8 cellular contexts compared by ENCODE assay signal in the genomic region with DNA sequence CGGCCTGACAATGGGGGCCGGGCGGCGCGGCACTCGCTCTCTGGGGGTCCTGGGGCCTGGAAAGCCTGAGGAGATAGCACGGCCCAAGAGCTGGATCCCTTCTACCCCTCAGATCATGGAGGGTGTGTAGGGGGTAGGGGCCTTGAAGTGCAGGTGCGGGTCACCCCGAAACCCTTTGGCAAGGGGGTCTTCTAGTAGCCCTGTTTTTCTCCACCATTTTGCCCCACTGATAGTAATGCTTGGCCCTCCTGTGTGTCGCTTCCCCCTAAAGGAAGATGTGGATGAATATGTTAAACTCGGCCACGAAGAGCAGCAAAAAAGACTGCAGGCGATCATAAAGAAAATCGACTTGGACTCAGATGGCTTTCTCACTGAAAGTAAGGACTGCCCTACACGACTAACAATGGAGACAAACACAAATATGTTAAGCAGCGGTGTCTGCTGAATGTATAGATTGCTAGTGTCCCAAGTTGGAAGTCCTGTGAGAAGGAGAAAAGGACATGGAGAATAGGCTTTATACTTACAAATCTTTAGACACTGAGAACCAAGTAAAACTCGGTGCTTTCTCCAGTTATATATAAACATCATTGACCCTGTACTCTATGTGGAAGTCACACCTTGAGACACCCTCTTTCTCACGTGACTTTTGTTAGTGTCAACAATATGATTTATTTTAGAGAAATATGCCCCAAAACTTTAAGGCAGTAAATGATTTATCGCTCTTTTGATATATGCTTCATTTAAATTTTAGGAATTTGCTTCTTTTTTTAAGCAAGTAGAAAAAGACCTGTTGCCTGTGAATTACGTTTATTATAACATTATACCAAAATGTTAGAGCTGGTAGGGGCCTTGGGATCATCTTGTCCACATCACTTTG. TPM values are rescaled to one million over a fixed set of nuclear protein-coding genes. Genes with fewer than 3 reads are reported as not detected.
DNase-seq lines count a peak whose midpoint lies in the region; TF ChIP-seq lines count a peak whose summit lies in the region.

No MANE protein-coding gene starts in this region.

- H3K27me3 Mint-ChIP-seq in MCF 10A (ENCODE audit: insufficient read depth, unreplicated experiment), result no peaks in the 10 kb centered on the region

- peaks cover 10% of the 10 kb centered on the region for H3K4me1 Mint-ChIP-seq in MCF 10A (ENCODE audit: insufficient read depth, unreplicated experiment)

- intact Hi-C loops in MCF 10A (cut with micrococcal nuclease), result no loop called here

- POLR2A ChIA-PET in MCF 10A (lab: Yijun Ruan, JAX), result interaction anchor here (0.8 to 3.4 kb wide), 9 partner anchors 8 to 621 kb away, joined by 3 to 26 read pairs (median 4); a partner anchor contains a TSS

- no peaks in the 10 kb centered on the region for H3K9me3 Mint-ChIP-seq in MCF 10A (ENCODE audit: unreplicated experiment)

- CTCF ChIA-PET in MCF 10A (lab: Yijun Ruan, JAX), result interaction anchor here (0.5 to 1.3 kb wide), 3 partner anchors 9 to 155 kb away, joined by 3 to 5 read pairs (median 4); no protein-coding TSS in a partner anchor

- TSS peak; percentile 46 for BruUV-seq in MCF 10A (replicated peaks; lab: Mats Ljungman, UMichigan)

- peaks cover 32% of the 10 kb centered on the region for H3K36me3 Mint-ChIP-seq in MCF 10A (ENCODE audit: insufficient read depth, unreplicated experiment)

- peak overlapping the region; percentile 74 for H3K27ac Mint-ChIP-seq in MCF 10A (ENCODE audit: low read depth, unreplicated experiment)

- peak overlapping the region; percentile 78 for H3K4me3 Mint-ChIP-seq in MCF 10A (ENCODE audit: unreplicated experiment)

- TF ChIP-seq CTCF in MCF 10A (IDR thresholded peaks at IDR 0.05; ENCODE audit: unreplicated experiment), result no peak

- peak; percentile 3 for DNase-seq in NCI-H510A treated with DMSO at 0.1 percent for 48 hours (lab: John Stamatoyannopoulos, UW)
- no peak for DNase-seq in NCI-H510A (lab: John Stamatoyannopoulos, UW)
- peak; percentile 4 for DNase-seq in M059J (ENCODE audit: low read depth)
- peak; percentile 13 for DNase-seq in MCF 10A (ENCODE audit: unreplicated experiment)
- DNase-seq in medulla oblongata (ENCODE audit: extremely low spot score), result peak; percentile 27
- DNase-seq in ureter (ENCODE audit: low spot score), result peak; percentile 45
- no peak for DNase-seq in HuH-7.5 (ENCODE audit: low spot score)
- DNase-seq in ecto neural progenitor cell (ENCODE audit: low spot score), result no peak

RNA-seq across cellular contexts. Expression of a gene that starts 0.8 kb away (rescaled TPM):
- total RNA-seq in M059J (2014; rRNA removed; shearing (Covaris generic)), result 71.8 and 114 TPM in 2 replicates
- total RNA-seq in MCF 10A (2022), result 48.1 and 68.8 TPM in 2 replicates
- total RNA-seq in ureter, result 47.4 TPM

RNA-seq across cellular contexts. Expression of a gene that starts 27.2 kb away (rescaled TPM):
- total RNA-seq in M059J (2014; rRNA removed; shearing (Covaris generic)), result 5.2 and 10.1 TPM in 2 replicates
- 9.5 and 13.9 TPM in 2 replicates for total RNA-seq in MCF 10A (2022)
- total RNA-seq in ureter, result 45.9 TPM

Comparison
In these comparisons a context has a peak if more than half of its experiments do, and no peak if none do; other contexts are left out.
1. DNase-seq: peak in NCI-H510A treated with DMSO at 0.1 percent for 48 hours (single experiment), M059J (single experiment), MCF 10A (single experiment), medulla oblongata (single experiment) and ureter (single experiment); none in NCI-H510A (single experiment), HuH-7.5 (single experiment) and ecto neural progenitor cell (single experiment).